ENCODE assay signal across 4 cellular contexts in the genomic region with DNA sequence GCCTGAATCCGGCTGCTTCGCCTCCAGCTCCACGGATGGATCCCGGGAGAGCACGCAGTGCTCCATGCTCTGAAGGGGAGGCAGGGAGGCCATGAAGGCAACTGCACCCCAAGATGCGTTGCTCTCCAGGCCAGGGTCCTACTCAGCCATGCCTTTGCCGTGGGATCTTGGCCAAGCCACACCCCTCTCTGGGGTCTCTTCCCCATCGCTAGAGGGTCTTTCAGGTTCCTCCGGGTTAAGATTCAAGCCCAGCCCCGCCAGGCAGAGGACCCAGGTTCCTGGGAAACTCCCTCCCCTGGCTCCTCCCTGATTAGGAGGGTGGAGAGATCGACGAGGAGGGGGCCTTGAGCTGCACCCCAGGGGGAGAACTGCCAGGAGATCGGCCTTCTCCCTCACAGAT. TPM values are rescaled to one million over a fixed set of nuclear protein-coding genes. Genes with fewer than 3 reads are reported as not detected.
"Had no signal": no experiment of that assay in that cellular context is flagged by ENCODE, and none has a peak within 500 bp of the region (broad histone marks: within the 10 kb centered on the region; RNA-seq: fewer than 3 reads in every experiment).

No MANE protein-coding gene starts in this region.

RNA-seq across cellular contexts. Expression of a gene that starts 36.2 kb away (rescaled TPM):
- total RNA-seq: GM23248, H4, HT1080 had no signal
- polyA plus RNA-seq: GM23248, IMR-90 had no signal

RNA-seq across cellular contexts. Expression of a gene that starts 37.3 kb away (rescaled TPM):
- total RNA-seq: GM23248, H4, HT1080 had no signal
- polyA plus RNA-seq: GM23248, IMR-90 had no signal
